19 cellular contexts compared by ENCODE assay signal in genomic region chr11:128576555-128576954, GRCh38. TPM values are rescaled to one million over a fixed set of nuclear protein-coding genes. Genes with fewer than 3 reads are reported as not detected.
A peak's percentile ranks its signal among the peaks of the same experiment; 100 is the strongest.
DNase-seq lines count a peak whose midpoint lies in the region; ATAC-seq and TF ChIP-seq lines count a peak whose summit lies in the region.
"Had no signal": no experiment of that assay in that cellular context is flagged by ENCODE, and none has a peak within 500 bp of the region (broad histone marks: within the 10 kb centered on the region; RNA-seq: fewer than 3 reads in every experiment).

No MANE protein-coding gene starts in this region.

- H3K9ac ChIP-seq in mesenchymal stem cell (ENCODE audit: low read length) = no peak overlapping the region

- intact Hi-C loops in thyroid gland (cut with DNase I) (no loop called here), ascending aorta (cut with DNase I) (no loop called here)

- H2BK5ac ChIP-seq in mesenchymal stem cell (ENCODE audit: low read depth, low read length, poor library complexity, severe bottlenecking) = no peak overlapping the region

- 41% methylated on average over 8 of the region's 8 CpGs for WGBS in mesenchymal stem cell
- 20 to 23% methylated on average over 8 of the region's 8 CpGs for WGBS in thyroid gland, 2 donors

- no peak overlapping the region for H3K23ac ChIP-seq in mesenchymal stem cell (ENCODE audit: low read length in 2 of 2)

- H2BK12ac ChIP-seq in mesenchymal stem cell (ENCODE audit: low read length in 2 of 2) = peak overlapping the region; percentile 11 to 70

- H4K91ac ChIP-seq in mesenchymal stem cell (ENCODE audit: low read length) = peak overlapping the region; percentile 43

- H2BK120ac ChIP-seq in mesenchymal stem cell (ENCODE audit: low read depth, low read length) = no peak overlapping the region

- H3K36me3 ChIP-seq in mesenchymal stem cell (ENCODE audit: control insufficient read depth in 1 of 2, insufficient read depth in 2 of 2, low read depth in 1 of 2, low read length in 2 of 2) (no peaks in the 10 kb centered on the region), thyroid gland (no peaks in the 10 kb centered on the region), ascending aorta (no peaks in the 10 kb centered on the region)

- no peak overlapping the region for H3K4me3 ChIP-seq in mesenchymal stem cell (ENCODE audit: insufficient read depth in 1 of 2, low read depth in 1 of 2, low read length in 2 of 2)
- no peak overlapping the region for H3K4me3 ChIP-seq in thyroid gland (replicated peaks in 1 of 3)
- H3K4me3 ChIP-seq in ascending aorta = no peak overlapping the region
- H3K4me3 ChIP-seq: hepatocyte had no signal

- H3K27ac Mint-ChIP-seq in WTC11 = peak overlapping the region; percentile 67
- H3K27ac Mint-ChIP-seq: B cell; effector memory CD8-positive, alpha-beta T cell had no signal

- no peak overlapping the region for H2BK15ac ChIP-seq in mesenchymal stem cell (ENCODE audit: low read depth, poor library complexity, severe bottlenecking)

- peaks cover 12% of the 10 kb centered on the region for H3K9me3 Mint-ChIP-seq in WTC11
- H3K9me3 Mint-ChIP-seq: activated T-helper 17 cell treated with anti-CD3 and anti-CD28 coated beads, Interleukin-2, amount 50 U/mL, for 72 hours; effector memory CD8-positive, alpha-beta T cell had no signal

- H3K27ac ChIP-seq in mesenchymal stem cell (ENCODE audit: low read length, poor library complexity, severe bottlenecking) (no peak overlapping the region), thyroid gland (peak overlapping the region in 2 of 3 donors; percentile 39 to 46), ascending aorta (no peak overlapping the region)
- H3K27ac ChIP-seq: 22Rv1, hepatocyte had no signal

- POLR2A ChIA-PET in WTC11 (lab: Charles Lee) = no interaction called here

- TF ChIP-seq POLR2A in thyroid gland (IDR thresholded peaks at IDR 0.05) = no peak

- peaks cover 0 to 11% of the 10 kb centered on the region in 2 experiments for H3K27me3 ChIP-seq in mesenchymal stem cell (ENCODE audit: control insufficient read depth in 1 of 2, insufficient read depth in 1 of 2, low read length in 2 of 2)
- no peaks in the 10 kb centered on the region for H3K27me3 ChIP-seq in thyroid gland
- no peaks in the 10 kb centered on the region for H3K27me3 ChIP-seq in ascending aorta
- H3K27me3 ChIP-seq: hepatocyte had no signal

- H4K8ac ChIP-seq in mesenchymal stem cell (ENCODE audit: low read length) = no peak overlapping the region

- peak overlapping the region; percentile 27; the same call in 1 of the 2 replicates for H3K4me3 Mint-ChIP-seq in WTC11
- H3K4me3 Mint-ChIP-seq: activated T-helper 17 cell treated with anti-CD3 and anti-CD28 coated beads, Interleukin-2, amount 50 U/mL, for 72 hours; effector memory CD8-positive, alpha-beta T cell had no signal

- ATAC-seq in WTC11 (peak; percentile 58), GM21717 (IDR thresholded peaks at IDR 0.05; ENCODE audit: unreplicated experiment) (no peak)
- ATAC-seq: activated CD4-positive, CD25-positive, alpha-beta regulatory T cell treated with anti-CD3 and anti-CD28 coated beads, Interleukin-2, amount 50 U/mL, for 24 hours; activated T-helper 17 cell treated with anti-CD3 and anti-CD28 coated beads, Interleukin-2, amount 50 U/mL, for 72 hours; effector memory CD8-positive, alpha-beta T cell had no signal

- no peak overlapping the region for H2AK5ac ChIP-seq in mesenchymal stem cell (ENCODE audit: low read length, severe bottlenecking)

- H3K4me1 ChIP-seq in mesenchymal stem cell (ENCODE audit: control insufficient read depth, insufficient read depth, low read depth, low read length) (no peaks in the 10 kb centered on the region), thyroid gland (peaks cover 11 to 16% of the 10 kb centered on the region in 2 donors), ascending aorta (peaks cover 0 to 7% of the 10 kb centered on the region in 2 donors)

- H3K36me3 Mint-ChIP-seq in WTC11 = peaks cover 19% of the 10 kb centered on the region

- peak overlapping the region; percentile 45 to 71 for H3K18ac ChIP-seq in mesenchymal stem cell (ENCODE audit: low read depth in 1 of 2, low read length in 2 of 2)

- DNase-seq in DMS 273 (lab: John Stamatoyannopoulos, UW; ENCODE audit: unreplicated experiment) = peak; percentile 12
- no peak for DNase-seq in DMS 273 treated with DMSO at 0.1 percent for 48 hours (lab: John Stamatoyannopoulos, UW)
- DNase-seq in WTC11 (ENCODE audit: low spot score) = no peak
- no peak for DNase-seq in mesenchymal stem cell
- no peak for DNase-seq in thyroid gland
- DNase-seq in amygdala (lab: John Stamatoyannopoulos, UW) = no peak
- DNase-seq in ascending aorta (ENCODE audit: low spot score in 2 of 2) = no peak
- DNase-seq: effector memory CD8-positive, alpha-beta T cell; islet precursor cell; NCI-H1048; NCI-H524 treated with DMSO at 0.1 percent for 48 hours; stimulated activated CD4-positive, alpha-beta T cell treated with anti-CD3 and anti-CD28 coated beads, Interleukin-4, amount 100 ng/mL, for 1 hour; T-helper 2 cell had no signal

- CTCF ChIA-PET in WTC11 (lab: Charles Lee) = interaction anchor here (0.6 to 2.4 kb wide), 4 partner anchors 23 to 55 kb away, joined by 3 to 10 read pairs (median 4); no protein-coding TSS in a partner anchor

- H3K4ac ChIP-seq in mesenchymal stem cell (ENCODE audit: low read depth in 1 of 2, low read length in 2 of 2) = no peak overlapping the region

- H3K9me3 ChIP-seq in mesenchymal stem cell (ENCODE audit: control insufficient read depth, low read length) (no peaks in the 10 kb centered on the region), thyroid gland (no peaks in the 10 kb centered on the region), ascending aorta (peaks cover 0 to 4% of the 10 kb centered on the region in 2 donors)

- peak overlapping the region in 1 of 2 experiments; percentile 14 for H3K14ac ChIP-seq in mesenchymal stem cell (ENCODE audit: low read length in 2 of 2)

- H3K4me2 ChIP-seq in mesenchymal stem cell (ENCODE audit: low read length, poor library complexity, severe bottlenecking) = no peak overlapping the region
- H3K4me2 ChIP-seq: hepatocyte had no signal

- no peaks in the 10 kb centered on the region for H3K27me3 Mint-ChIP-seq in WTC11 (ENCODE audit: low read depth)
- H3K27me3 Mint-ChIP-seq: B cell had no signal

- H3K4me1 Mint-ChIP-seq in WTC11 = peaks cover 87% of the 10 kb centered on the region

- no peak overlapping the region for H2AFZ ChIP-seq in mesenchymal stem cell (ENCODE audit: low read depth, low read length)
- H2AFZ ChIP-seq: hepatocyte had no signal

- H3K79me1 ChIP-seq in mesenchymal stem cell (replicated peaks; ENCODE audit: low read length, poor library complexity, severe bottlenecking) = no peaks in the 10 kb centered on the region

- TF ChIP-seq CTCF in WTC11 (IDR thresholded peaks at IDR 0.05) = no peak
- no peak for TF ChIP-seq CTCF in thyroid gland (IDR thresholded peaks at IDR 0.05)
- no peak for TF ChIP-seq CTCF in ascending aorta (IDR thresholded peaks at IDR 0.05)

TF ChIP-seq in WTC11, 78 proteins besides CTCF, POLR2A, EP300 and RAD21 (continues in another document):
- TF ChIP-seq, protein P1, sequence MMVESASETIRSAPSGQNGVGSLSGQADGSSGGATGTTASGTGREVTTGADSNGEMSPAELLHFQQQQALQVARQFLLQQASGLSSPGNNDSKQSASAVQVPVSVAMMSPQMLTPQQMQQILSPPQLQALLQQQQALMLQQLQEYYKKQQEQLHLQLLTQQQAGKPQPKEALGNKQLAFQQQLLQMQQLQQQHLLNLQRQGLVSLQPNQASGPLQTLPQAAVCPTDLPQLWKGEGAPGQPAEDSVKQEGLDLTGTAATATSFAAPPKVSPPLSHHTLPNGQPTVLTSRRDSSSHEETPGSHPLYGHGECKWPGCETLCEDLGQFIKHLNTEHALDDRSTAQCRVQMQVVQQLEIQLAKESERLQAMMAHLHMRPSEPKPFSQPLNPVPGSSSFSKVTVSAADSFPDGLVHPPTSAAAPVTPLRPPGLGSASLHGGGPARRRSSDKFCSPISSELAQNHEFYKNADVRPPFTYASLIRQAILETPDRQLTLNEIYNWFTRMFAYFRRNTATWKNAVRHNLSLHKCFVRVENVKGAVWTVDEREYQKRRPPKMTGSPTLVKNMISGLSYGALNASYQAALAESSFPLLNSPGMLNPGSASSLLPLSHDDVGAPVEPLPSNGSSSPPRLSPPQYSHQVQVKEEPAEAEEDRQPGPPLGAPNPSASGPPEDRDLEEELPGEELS (CRISPR knock-in tag; IDR thresholded peaks at IDR 0.05) = no peak
- no peak for TF ChIP-seq ZNF317 (CRISPR knock-in tag; IDR thresholded peaks at IDR 0.05; ENCODE audit: borderline replicate concordance, low read depth)
- TF ChIP-seq, protein P2, sequence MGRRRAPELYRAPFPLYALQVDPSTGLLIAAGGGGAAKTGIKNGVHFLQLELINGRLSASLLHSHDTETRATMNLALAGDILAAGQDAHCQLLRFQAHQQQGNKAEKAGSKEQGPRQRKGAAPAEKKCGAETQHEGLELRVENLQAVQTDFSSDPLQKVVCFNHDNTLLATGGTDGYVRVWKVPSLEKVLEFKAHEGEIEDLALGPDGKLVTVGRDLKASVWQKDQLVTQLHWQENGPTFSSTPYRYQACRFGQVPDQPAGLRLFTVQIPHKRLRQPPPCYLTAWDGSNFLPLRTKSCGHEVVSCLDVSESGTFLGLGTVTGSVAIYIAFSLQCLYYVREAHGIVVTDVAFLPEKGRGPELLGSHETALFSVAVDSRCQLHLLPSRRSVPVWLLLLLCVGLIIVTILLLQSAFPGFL (CRISPR knock-in tag; IDR thresholded peaks at IDR 0.05; ENCODE audit: borderline replicate concordance) = no peak

RNA-seq across cellular contexts. Expression of gene ETS1, which starts 10.8 kb away (rescaled TPM):
- total RNA-seq in WTC11 (2021) (25.3 to 33.1 TPM (median 27.2 TPM) in 3 replicates), thyroid gland (10 to 100 TPM; 38.4 to 79.4 (median 58.4) TPM), ascending aorta (88.0 TPM)
- 28.1 TPM for polyA plus RNA-seq in mesenchymal stem cell (2013, experiment 1 of 2)
- polyA plus RNA-seq in mesenchymal stem cell (2013, experiment 2 of 2) = 27.2 TPM

Comparison
In these comparisons a context has a peak if more than half of its experiments do, and no peak if none do; other contexts are left out.
1. H3K27ac ChIP-seq: peak in thyroid gland (2 of 3); none in mesenchymal stem cell (single experiment) and ascending aorta (0 of 2).